ENCODE assay signal across 16 cellular contexts in the genomic region with DNA sequence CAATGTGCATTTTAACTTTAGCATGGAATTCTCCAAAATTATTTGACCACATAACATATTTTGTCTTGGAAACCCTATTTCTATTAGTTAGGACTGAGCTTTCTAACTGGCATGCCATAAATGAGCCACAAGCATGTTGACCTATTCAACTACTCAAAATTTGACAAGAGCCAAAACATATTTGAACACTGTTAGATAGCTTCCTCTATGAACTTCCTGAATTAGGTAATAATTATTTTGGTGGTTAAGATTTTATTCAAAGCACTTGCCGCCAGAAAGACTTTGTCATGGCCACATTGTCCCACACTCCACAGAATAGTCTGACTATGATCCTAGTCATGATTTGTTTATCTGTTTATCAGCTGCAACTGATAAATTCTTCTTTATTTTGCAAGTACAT.
"Had no signal": no experiment of that assay in that cellular context is flagged by ENCODE, and none has a peak within 500 bp of the region (broad histone marks: within the 10 kb centered on the region; RNA-seq: fewer than 3 reads in every experiment).

No MANE protein-coding gene starts in this region.

- ATAC-seq: left colon; mucosa of descending colon; naive thymus-derived CD8-positive, alpha-beta T cell; right cardiac atrium had no signal

- H3K27ac Mint-ChIP-seq: activated naive CD4-positive, alpha-beta T cell treated with anti-CD3 and anti-CD28 coated beads, Interleukin-2, amount 10 ng/mL, durations not matched to agents 7 days and 5 days; activated T-helper 2 cell treated with anti-CD3 and anti-CD28 coated beads, Interferon-gamma antibody, Interleukin-2, Interleukin-4, amounts not matched to agents 10 μg/mL and 5 μg/mL and 100 μg/mL, durations not matched to agents 14 hours and 24 hours and 36 hours; endodermal cell had no signal

- DNase-seq: activated CD4-positive, alpha-beta T cell treated with anti-CD3 and anti-CD28 coated beads for 1 hour; activated CD4-positive, alpha-beta T cell treated with anti-CD3 and anti-CD28 coated beads, Interleukin-2, amount 50 U/mL, for 4 hours; activated naive CD4-positive, alpha-beta T cell treated with anti-CD3 and anti-CD28 coated beads, Interleukin-2, amount 10 ng/mL, durations not matched to agents 7 days and 5 days; dorsolateral prefrontal cortex; endodermal cell; heart right ventricle; left colon; mucosa of descending colon; naive thymus-derived CD8-positive, alpha-beta T cell; right cardiac atrium; stimulated activated CD4-positive, alpha-beta T cell treated with anti-CD3 and anti-CD28 coated beads, Interleukin-15, amount 100 ng/mL, for 24 hours; stimulated activated CD4-positive, alpha-beta T cell treated with anti-CD3 and anti-CD28 coated beads, Interleukin-4, amount 100 ng/mL, for 24 hours; stimulated activated naive CD4-positive, alpha-beta T cell treated with Interleukin-2 at 50 U/mL for 16 hours; substantia nigra; T1000 had no signal

- H3K36me3 Mint-ChIP-seq: activated naive CD4-positive, alpha-beta T cell treated with anti-CD3 and anti-CD28 coated beads, Interleukin-2, amount 10 ng/mL, durations not matched to agents 7 days and 5 days had no signal

- H3K4me3 Mint-ChIP-seq: activated naive CD4-positive, alpha-beta T cell treated with anti-CD3 and anti-CD28 coated beads, Interleukin-2, amount 10 ng/mL, durations not matched to agents 7 days and 5 days; endodermal cell; naive thymus-derived CD8-positive, alpha-beta T cell had no signal

- H3K9me3 Mint-ChIP-seq: activated naive CD4-positive, alpha-beta T cell treated with anti-CD3 and anti-CD28 coated beads, Interleukin-2, amount 10 ng/mL, durations not matched to agents 7 days and 5 days; activated T-helper 2 cell treated with anti-CD3 and anti-CD28 coated beads, Interferon-gamma antibody, Interleukin-2, Interleukin-4, amounts not matched to agents 10 μg/mL and 5 μg/mL and 100 μg/mL, durations not matched to agents 14 hours and 24 hours and 36 hours had no signal
